ENCODE assay signal across 33 cellular contexts in the genomic region with DNA sequence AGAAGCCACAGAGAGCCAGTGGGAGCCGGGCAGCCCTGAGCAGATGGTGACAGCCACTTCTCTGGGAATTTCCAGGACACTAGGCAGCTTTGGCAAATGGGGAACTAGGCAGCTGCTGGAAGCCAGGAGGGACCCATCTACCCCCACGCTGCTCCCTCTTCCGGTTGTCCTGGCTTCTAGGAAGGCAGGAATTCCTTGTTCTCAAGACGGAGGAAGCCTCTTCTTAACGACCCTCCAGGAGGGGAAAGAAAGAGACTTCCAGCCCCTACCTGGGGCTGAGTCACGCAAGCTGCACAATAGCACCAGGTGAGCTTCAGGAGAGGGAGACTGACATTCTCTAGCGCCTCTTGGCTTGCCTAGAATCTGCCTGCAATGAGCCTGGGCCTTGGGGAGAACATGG.
"Had no signal": no experiment of that assay in that cellular context is flagged by ENCODE, and none has a peak within 500 bp of the region (broad histone marks: within the 10 kb centered on the region; RNA-seq: fewer than 3 reads in every experiment).

No MANE protein-coding gene starts in this region.

- H3K9me3 ChIP-seq: ascending aorta, breast epithelium, colonic mucosa, gastrocnemius medialis, heart left ventricle had no signal

- H3K4me3 Mint-ChIP-seq: activated CD4-positive, alpha-beta memory T cell treated with anti-CD3 and anti-CD28 coated beads for 36 hours; activated CD4-positive, alpha-beta T cell treated with anti-CD3 and anti-CD28 coated beads for 36 hours; activated CD4-positive, alpha-beta T cell treated with anti-CD3 and anti-CD28 coated beads, Interleukin-2, amount 10 ng/mL, durations not matched to agents 24 days and 14 days; activated CD8-positive, alpha-beta memory T cell treated with anti-CD3 and anti-CD28 coated beads, Interleukin-2, amount 10 ng/mL, durations not matched to agents 7 days and 5 days; activated CD8-positive, alpha-beta T cell treated with anti-CD3 and anti-CD28 coated beads, Interleukin-2, amount 10 ng/mL, durations not matched to agents 7 days and 5 days; activated naive CD4-positive, alpha-beta T cell treated with anti-CD3 and anti-CD28 coated beads, Interleukin-2, amount 10 ng/mL, durations not matched to agents 7 days and 5 days; activated naive CD8-positive, alpha-beta T cell treated with anti-CD3 and anti-CD28 coated beads, Interleukin-2, amount 10 ng/mL, durations not matched to agents 7 days and 5 days; brain; T-helper 17 cell; T-helper 2 cell treated with Interferon-gamma antibody and Interleukin-4, amounts not matched to agents 5 μg/mL and 100 μg/mL, for 36 hours had no signal

- ATAC-seq: activated CD4-positive, alpha-beta T cell treated with anti-CD3 and anti-CD28 coated beads for 36 hours; activated CD8-positive, alpha-beta memory T cell treated with anti-CD3 and anti-CD28 coated beads, Interleukin-2, amount 10 ng/mL, durations not matched to agents 7 days and 5 days; activated CD8-positive, alpha-beta T cell treated with anti-CD3 and anti-CD28 coated beads, Interleukin-2, amount 10 ng/mL, durations not matched to agents 7 days and 5 days; activated naive CD4-positive, alpha-beta T cell treated with anti-CD3 and anti-CD28 coated beads, Interleukin-2, amount 50 U/mL, for 72 hours; esophagus mucosa; foreskin keratinocyte; gastrocnemius medialis; heart left ventricle; T-helper 17 cell had no signal

- H3K36me3 ChIP-seq: ascending aorta, breast epithelium, cardiac muscle cell, colonic mucosa, gastrocnemius medialis had no signal

- H3K4me1 ChIP-seq: ascending aorta, breast epithelium, colonic mucosa, foreskin keratinocyte, gastrocnemius medialis, heart left ventricle had no signal

- DNase-seq: activated CD4-positive, alpha-beta memory T cell treated with anti-CD3 and anti-CD28 coated beads for 36 hours; activated CD4-positive, alpha-beta T cell treated with anti-CD3 and anti-CD28 coated beads for 36 hours; activated CD4-positive, alpha-beta T cell treated with anti-CD3 and anti-CD28 coated beads, Interleukin-2, amount 10 ng/mL, durations not matched to agents 24 days and 14 days; activated CD4-positive, CD25-positive, alpha-beta regulatory T cell; activated CD4-positive, CD25-positive, alpha-beta regulatory T cell treated with anti-CD3 and anti-CD28 coated beads, Interleukin-2, amount 50 U/mL, for 72 hours; activated CD8-positive, alpha-beta memory T cell treated with anti-CD3 and anti-CD28 coated beads, Interleukin-2, amount 10 ng/mL, durations not matched to agents 7 days and 5 days; activated CD8-positive, alpha-beta memory T cell treated with anti-CD3 and anti-CD28 coated beads, Interleukin-2, amount 50 U/mL, for 4 hours; activated CD8-positive, alpha-beta T cell treated with anti-CD3 and anti-CD28 coated beads, Interleukin-2, amount 10 ng/mL, durations not matched to agents 7 days and 5 days; activated gamma-delta T cell; activated naive CD4-positive, alpha-beta T cell; activated naive CD4-positive, alpha-beta T cell treated with anti-CD3 and anti-CD28 coated beads, Interleukin-2, amount 10 ng/mL, durations not matched to agents 7 days and 5 days; activated naive CD8-positive, alpha-beta T cell treated with anti-CD3 and anti-CD28 coated beads, Interleukin-2, amount 10 ng/mL, durations not matched to agents 7 days and 5 days; activated T-cell treated with anti-CD3 and anti-CD28 coated beads, Interleukin-2, amount 50 U/mL, for 1 hour; activated T-cell treated with anti-CD3 and anti-CD28 coated beads, Interleukin-2, amount 50 U/mL, for 48 hours; central memory CD4-positive, alpha-beta T cell; cerebellar nuclear complex; colonic mucosa; effector CD8-positive, alpha-beta T cell; foreskin keratinocyte; gastrocnemius medialis; glutamatergic neuron; heart left ventricle; T-helper 1 cell; T-helper 17 cell; T1000; WERI-Rb-1 had no signal

- H3K36me3 Mint-ChIP-seq: activated CD4-positive, alpha-beta memory T cell treated with anti-CD3 and anti-CD28 coated beads for 36 hours; activated CD8-positive, alpha-beta memory T cell treated with anti-CD3 and anti-CD28 coated beads, Interleukin-2, amount 10 ng/mL, durations not matched to agents 7 days and 5 days; activated naive CD4-positive, alpha-beta T cell treated with anti-CD3 and anti-CD28 coated beads, Interleukin-2, amount 10 ng/mL, durations not matched to agents 7 days and 5 days; activated naive CD4-positive, alpha-beta T cell treated with anti-CD3 and anti-CD28 coated beads, Interleukin-2, amount 50 U/mL, for 72 hours; activated naive CD8-positive, alpha-beta T cell treated with anti-CD3 and anti-CD28 coated beads, Interleukin-2, amount 10 ng/mL, durations not matched to agents 7 days and 5 days; brain had no signal

- H3K27me3 ChIP-seq: ascending aorta, colonic mucosa, foreskin keratinocyte, heart left ventricle had no signal

- H3K4me1 Mint-ChIP-seq: activated CD4-positive, alpha-beta T cell treated with anti-CD3 and anti-CD28 coated beads for 36 hours; activated CD4-positive, alpha-beta T cell treated with anti-CD3 and anti-CD28 coated beads, Interleukin-2, amount 10 ng/mL, durations not matched to agents 24 days and 14 days; activated CD8-positive, alpha-beta memory T cell treated with anti-CD3 and anti-CD28 coated beads, Interleukin-2, amount 10 ng/mL, durations not matched to agents 7 days and 5 days; activated naive CD4-positive, alpha-beta T cell treated with anti-CD3 and anti-CD28 coated beads, Interleukin-2, amount 10 ng/mL, durations not matched to agents 7 days and 5 days; activated naive CD8-positive, alpha-beta T cell treated with anti-CD3 and anti-CD28 coated beads, Interleukin-2, amount 10 ng/mL, durations not matched to agents 7 days and 5 days; brain had no signal

- H3K4me3 ChIP-seq: ascending aorta, breast epithelium, cardiac muscle cell, colonic mucosa, gastrocnemius medialis, heart left ventricle had no signal

- H3K27ac Mint-ChIP-seq: activated CD4-positive, alpha-beta memory T cell treated with anti-CD3 and anti-CD28 coated beads for 36 hours; activated CD4-positive, alpha-beta T cell treated with anti-CD3 and anti-CD28 coated beads for 36 hours; activated CD4-positive, alpha-beta T cell treated with anti-CD3 and anti-CD28 coated beads, Interleukin-2, amount 10 ng/mL, durations not matched to agents 24 days and 14 days; activated CD8-positive, alpha-beta memory T cell treated with anti-CD3 and anti-CD28 coated beads, Interleukin-2, amount 10 ng/mL, durations not matched to agents 7 days and 5 days; activated CD8-positive, alpha-beta T cell treated with anti-CD3 and anti-CD28 coated beads, Interleukin-2, amount 10 ng/mL, durations not matched to agents 7 days and 5 days; activated naive CD4-positive, alpha-beta T cell treated with anti-CD3 and anti-CD28 coated beads, Interleukin-2, amount 10 ng/mL, durations not matched to agents 7 days and 5 days; activated naive CD4-positive, alpha-beta T cell treated with anti-CD3 and anti-CD28 coated beads, Interleukin-2, amount 50 U/mL, for 72 hours; activated naive CD8-positive, alpha-beta T cell treated with anti-CD3 and anti-CD28 coated beads, Interleukin-2, amount 10 ng/mL, durations not matched to agents 7 days and 5 days; brain; T-helper 17 cell; T-helper 2 cell treated with Interferon-gamma antibody and Interleukin-4, amounts not matched to agents 5 μg/mL and 100 μg/mL, for 36 hours had no signal

- H3K9me3 Mint-ChIP-seq: activated CD4-positive, alpha-beta memory T cell treated with anti-CD3 and anti-CD28 coated beads for 36 hours; activated CD4-positive, alpha-beta T cell treated with anti-CD3 and anti-CD28 coated beads, Interleukin-2, amount 10 ng/mL, durations not matched to agents 24 days and 14 days; activated naive CD4-positive, alpha-beta T cell treated with anti-CD3 and anti-CD28 coated beads, Interleukin-2, amount 10 ng/mL, durations not matched to agents 7 days and 5 days; activated naive CD4-positive, alpha-beta T cell treated with anti-CD3 and anti-CD28 coated beads, Interleukin-2, amount 50 U/mL, for 72 hours; activated naive CD8-positive, alpha-beta T cell treated with anti-CD3 and anti-CD28 coated beads, Interleukin-2, amount 10 ng/mL, durations not matched to agents 7 days and 5 days; T-helper 2 cell treated with Interferon-gamma antibody and Interleukin-4, amounts not matched to agents 5 μg/mL and 100 μg/mL, for 36 hours had no signal

- H3K27ac ChIP-seq: ascending aorta, breast epithelium, cardiac muscle cell, colonic mucosa, foreskin keratinocyte, gastrocnemius medialis, heart left ventricle, WERI-Rb-1 had no signal

- H3K27me3 Mint-ChIP-seq: activated CD4-positive, alpha-beta T cell treated with anti-CD3 and anti-CD28 coated beads, Interleukin-2, amount 10 ng/mL, durations not matched to agents 24 days and 14 days; activated CD8-positive, alpha-beta memory T cell treated with anti-CD3 and anti-CD28 coated beads, Interleukin-2, amount 10 ng/mL, durations not matched to agents 7 days and 5 days had no signal
